Comparison of ENCODE assay signal across 8 cellular contexts in the genomic region with DNA sequence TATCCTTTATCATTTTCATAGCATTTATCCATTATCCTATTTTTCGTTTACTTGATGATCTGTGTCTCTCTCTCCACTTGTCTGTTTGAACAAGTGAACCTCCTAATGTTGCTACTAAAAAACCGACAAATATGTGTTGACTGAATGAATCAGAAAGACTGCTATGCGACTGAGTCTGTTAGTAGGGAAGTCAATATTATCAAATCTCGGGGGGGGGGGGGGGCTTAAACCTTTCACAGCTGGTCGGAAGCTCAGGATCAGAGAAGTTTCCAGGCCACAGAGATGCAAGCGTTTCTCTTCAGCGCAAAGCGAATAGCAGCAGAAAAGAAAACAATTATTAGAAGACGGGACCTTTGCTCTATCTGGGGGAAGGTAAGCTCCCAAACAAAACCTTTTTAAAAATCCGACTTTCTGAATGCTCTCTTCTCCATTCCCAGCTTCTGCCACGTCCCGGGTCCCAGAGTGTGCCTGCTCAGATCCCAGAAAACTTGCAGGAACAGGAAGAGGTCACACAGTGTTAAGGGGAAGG. TPM values are rescaled to one million over a fixed set of nuclear protein-coding genes. Genes with fewer than 3 reads are reported as not detected.
DNase-seq lines count a peak whose midpoint lies in the region; ATAC-seq, FAIRE-seq and TF ChIP-seq lines count a peak whose summit lies in the region.

No MANE protein-coding gene starts in this region.

- peaks cover 3% of the 10 kb centered on the region for H3K9me3 Mint-ChIP-seq in neural crest cell

- TF ChIP-seq POLR2A in H1 (IDR thresholded peaks at IDR 0.05; ENCODE audit: control extremely low read depth in 1 of 2, low read depth in 2 of 2, low read length in 2 of 2): no peak

- no peak overlapping the region for H3K4ac ChIP-seq in H1 (replicated peaks; ENCODE audit: insufficient read length, low read depth, low read length)

- no peak for TF ChIP-seq CTCF in OCI-LY7 (conservative IDR thresholded peaks at IDR 0.05; ENCODE audit: low read length)
- no peak for TF ChIP-seq CTCF in H1 (IDR thresholded peaks at IDR 0.05; ENCODE audit: control extremely low read depth in 1 of 3, insufficient read depth in 1 of 3, low read depth in 1 of 3, low read length in 3 of 3)
- TF ChIP-seq CTCF in neural crest cell (conservative IDR thresholded peaks at IDR 0.05): no peak

- DNase-seq in ELR (ENCODE audit: low read depth) (peak; percentile 64), OCI-LY7 (ENCODE audit: low spot score) (peak; percentile 25), H1 (ENCODE audit: low read depth in 1 of 2, low spot score in 2 of 2) (no peak), neural crest cell (ENCODE audit: low read depth, low spot score) (no peak)

- H3K79me2 ChIP-seq in OCI-LY7 (ENCODE audit: insufficient read depth, low read depth, low read length) (peaks cover 37% of the 10 kb centered on the region), H1 (ENCODE audit: control insufficient read depth in 1 of 2, insufficient read depth in 2 of 2, low read length in 2 of 2) (peaks cover 0 to 33% of the 10 kb centered on the region in 2 experiments; a peak in 3 of 4 replicates)

- 3% methylated on average over 12 of the region's 12 CpGs; no CpG with 5 or more reads in 1 of the 2 experiments for WGBS in H1 (ENCODE audit: extremely low coverage in 1 of 2, insufficient coverage in 1 of 2, insufficient read length in 1 of 2, insufficient replicate concordance in 2 of 2, low coverage in 1 of 2, low lambda C conversion rate in 2 of 2, missing lambda C conversion rate in 1 of 2), 2 experiments

- peaks cover 32% of the 10 kb centered on the region for H3K4me1 Mint-ChIP-seq in neural crest cell

- H3K23me2 ChIP-seq in H1 (ENCODE audit: low read depth, low read length): 0 out of 2 replicates have a peak, but pooled peaks cover 6% of the 10 kb centered on the region

- H3K27me3 ChIP-seq in H1 (replicated peaks in 1 of 4; ENCODE audit: control insufficient read depth in 3 of 4, extremely low read depth in 1 of 4, insufficient read depth in 3 of 4, low read length in 3 of 4): peaks cover 0 to 8% (median 6%) of the 10 kb centered on the region in 4 experiments; a peak in 5 of 7 replicates

- no peak overlapping the region for H3K18ac ChIP-seq in H1 (ENCODE audit: extremely low read depth, low read length)

- POLR2A ChIA-PET in OCI-LY7 (lab: Charles Lee): interaction anchor here (0.6 to 2.8 kb wide), 10 partner anchors 14 to 757 kb away, joined by 3 to 16 read pairs (median 4); no protein-coding TSS in a partner anchor
- POLR2A ChIA-PET in H1 (lab: Charles Lee; ENCODE audit: partially characterized antibody): interaction anchor here (0.6 to 1.1 kb wide), 4 partner anchors 9 to 438 kb away, joined by 3 to 5 read pairs (median 3); no protein-coding TSS in a partner anchor

- H3K4me1 ChIP-seq in OCI-LY7 (ENCODE audit: insufficient read depth, low read length, poor library complexity, severe bottlenecking) (peaks cover 27% of the 10 kb centered on the region), H1 (replicated peaks in 1 of 4; ENCODE audit: control insufficient read depth in 3 of 4, insufficient read depth in 4 of 4, low read length in 3 of 4) (peaks cover 0 to 4% (median 0%) of the 10 kb centered on the region in 4 experiments; a peak in 1 of 7 replicates)

- TF ChIP-seq RAD21 in H1 (IDR thresholded peaks at IDR 0.05 in 1 of 2, conservative IDR thresholded peaks at IDR 0.05 in 1 of 2; ENCODE audit: low read depth in 2 of 2, low read length in 2 of 2): no peak

- H2BK120ac ChIP-seq in H1 (replicated peaks; ENCODE audit: low read depth, low read length): no peak overlapping the region

- peak overlapping the region; percentile 100 for H3K27ac Mint-ChIP-seq in neural crest cell (ENCODE audit: unreplicated experiment)

- H3K27ac ChIP-seq in OCI-LY7 (ENCODE audit: low read depth, low read length, poor library complexity, severe bottlenecking) (peak overlapping the region; percentile 88), H1 (ENCODE audit: low read depth, low read length) (peak overlapping the region; percentile 91)

- peak overlapping the region; percentile 83 to 98 (median 86) for H3K9ac ChIP-seq in H1 (replicated peaks in 1 of 4; ENCODE audit: extremely low read depth in 1 of 4, low read depth in 3 of 4, low read length in 3 of 4)

- peaks cover 8% of the 10 kb centered on the region; the same call in 1 of the 2 replicates for H3K9me3 ChIP-seq in OCI-LY7 (ENCODE audit: low read length)
- H3K9me3 ChIP-seq in H1 (ENCODE audit: insufficient read depth in 2 of 2, low read depth in 1 of 2, low read length in 1 of 2): no peaks in the 10 kb centered on the region

- no peak overlapping the region for H3K56ac ChIP-seq in H1 (replicated peaks; ENCODE audit: insufficient read length, low read depth, low read length)

- peaks cover 28% of the 10 kb centered on the region for H3K36me3 Mint-ChIP-seq in neural crest cell (ENCODE audit: low read depth)

- H2AFZ ChIP-seq in OCI-LY7 (ENCODE audit: low read length) (peak overlapping the region; percentile 94), H1 (ENCODE audit: low read length) (peak overlapping the region; percentile 96)

- no peaks in the 10 kb centered on the region for H3K9me2 ChIP-seq in OCI-LY7 (ENCODE audit: insufficient read depth, low read length)

- no peaks in the 10 kb centered on the region for H3K27me3 Mint-ChIP-seq in neural crest cell (ENCODE audit: low read depth)

- peak overlapping the region; percentile 68 for H4K91ac ChIP-seq in H1 (replicated peaks; ENCODE audit: insufficient read length, low read length)

- H4K8ac ChIP-seq in H1 (ENCODE audit: extremely low read depth, insufficient read depth, low read length): peak overlapping the region; percentile 90; the same call in 1 of the 2 replicates

- no peak overlapping the region for H2BK15ac ChIP-seq in H1 (ENCODE audit: low read length)

- peak overlapping the region; percentile 96 for H3K4me3 ChIP-seq in OCI-LY7 (ENCODE audit: low read depth, low read length, poor library complexity, severe bottlenecking)
- peak overlapping the region; percentile 93 to 97 (median 96) for H3K4me3 ChIP-seq in H1 (ENCODE audit: extremely low read depth in 1 of 4, insufficient read depth in 2 of 4, low read depth in 3 of 4, low read length in 4 of 4)

- CTCF ChIA-PET in OCI-LY7 (lab: Charles Lee; ENCODE audit: unreplicated experiment): interaction anchor here (0.7 to 0.9 kb wide), 2 partner anchors 11 to 1613 kb away, joined by 3 to 4 read pairs; no protein-coding TSS in a partner anchor
- CTCF ChIA-PET in H1 (lab: Charles Lee; ENCODE audit: partially characterized antibody): interaction anchor here (1.0 kb wide), 1 partner anchor 12 kb away, joined by 3 read pairs; no protein-coding TSS in a partner anchor

- H4K5ac ChIP-seq in H1 (ENCODE audit: insufficient read length, low read depth, low read length): peak overlapping the region; percentile 87

- H3K36me3 ChIP-seq in OCI-LY7 (ENCODE audit: insufficient read depth, low read length) (peaks cover 36% of the 10 kb centered on the region), H1 (ENCODE audit: control insufficient read depth in 2 of 4, insufficient read depth in 4 of 4, low read length in 3 of 4) (peaks cover 1 to 22% (median 11%) of the 10 kb centered on the region in 4 experiments; a peak in 7 of 8 replicates)

- intact Hi-C loops in OCI-LY7 (cut with micrococcal nuclease; ENCODE audit: unreplicated experiment): loop anchor here (1.0 to 10.0 kb wide), 5 partner anchors 521 to 1746 kb away; partner anchors contain the start of genes ARSK, CHD1, RFESD and RGMB

- no peak overlapping the region for H2BK20ac ChIP-seq in H1 (ENCODE audit: low read length)

- H3K79me1 ChIP-seq in H1 (ENCODE audit: low read depth, low read length): no peaks in the 10 kb centered on the region

- H2AK5ac ChIP-seq in H1 (ENCODE audit: low read depth, low read length): no peak overlapping the region

- peak overlapping the region; percentile 77; the same call in 1 of the 2 replicates for H2BK5ac ChIP-seq in H1 (ENCODE audit: low read depth, low read length)

- H3K4me3 Mint-ChIP-seq in neural crest cell: peak overlapping the region; percentile 95

- FAIRE-seq in H1 (lab: Jason Lieb, UNC): no peak

- H3K23ac ChIP-seq in H1 (ENCODE audit: insufficient read length): no peak overlapping the region

- H3K4me2 ChIP-seq in OCI-LY7 (ENCODE audit: low read length) (peak overlapping the region; percentile 82), H1 (ENCODE audit: insufficient read depth in 1 of 2, low read depth in 2 of 2, low read length in 2 of 2) (peak overlapping the region; percentile 68 to 77)

- ATAC-seq in GM18498 (IDR thresholded peaks at IDR 0.05; ENCODE audit: unreplicated experiment): no peak
- ATAC-seq in HG02763 (IDR thresholded peaks at IDR 0.05; ENCODE audit: unreplicated experiment): no peak
- ATAC-seq in GM19397 (IDR thresholded peaks at IDR 0.05; ENCODE audit: unreplicated experiment): no peak
- ATAC-seq in GM18517 (IDR thresholded peaks at IDR 0.05; ENCODE audit: unreplicated experiment): no peak

- no peaks in the 10 kb centered on the region for H4K20me1 ChIP-seq in OCI-LY7 (ENCODE audit: insufficient read depth, low read length)
- no peaks in the 10 kb centered on the region for H4K20me1 ChIP-seq in H1 (replicated peaks in 1 of 2; ENCODE audit: control insufficient read depth in 1 of 2, insufficient read depth in 2 of 2, low read length in 2 of 2)

- TF ChIP-seq EP300 in H1 (IDR thresholded peaks at IDR 0.05; ENCODE audit: borderline replicate concordance in 1 of 2, low read depth in 2 of 2, low read length in 2 of 2): no peak

- BruUV-seq in OCI-LY7 (replicated peaks; lab: Mats Ljungman, UMichigan): TSS peak; percentile 88

- H2BK12ac ChIP-seq in H1 (ENCODE audit: low read depth, low read length): no peak overlapping the region

- no peak overlapping the region for H3K14ac ChIP-seq in H1 (ENCODE audit: insufficient read length)

RNA-seq across cellular contexts. Expression of gene RIOK2, which starts 0.4 kb away (rescaled TPM):
- total RNA-seq in OCI-LY7 (2014; rRNA removed; shearing (Covaris generic)): 21.9 and 44.7 TPM in 2 replicates
- total RNA-seq in OCI-LY7 (2022) (40.2 and 41.3 TPM in 2 replicates), neural crest cell (33.4 and 34.2 TPM in 2 replicates)
- total RNA-seq in H1 (2021; fragmentation: NEBNext Ultra II Directional; extraction: Animal tissue kit (Norgen Biotek cat#: 25700)): 35.0 and 35.8 TPM in 2 replicates
- polyA plus RNA-seq in H1 (2011; rRNA removed): 2.7 and 5.4 TPM in 2 replicates
- 8.2 TPM for polyA plus RNA-seq in H1 (2011; cell fraction: cytosol; rRNA removed)
- 7.7 TPM for polyA plus RNA-seq in H1 (2011; cell fraction: nucleus; rRNA removed)
- polyA plus RNA-seq in H1 (2012, experiment 1 of 2): 18.6 to 39.7 TPM (median 24.2 TPM) in 4 replicates
- polyA plus RNA-seq in H1 (2012, experiment 2 of 2): 0.97 TPM
- polyA plus RNA-seq in H1 (2013, experiment 1 of 2): 19.2 TPM
- polyA plus RNA-seq in H1 (2013, experiment 2 of 2): 23.2 TPM
- polyA minus RNA-seq in H1 (2011; rRNA and poly(A)+ RNA removed): 12.8 and 19.1 TPM in 2 replicates
- 12.8 TPM for polyA minus RNA-seq in H1 (2011; cell fraction: cytosol; rRNA and poly(A)+ RNA removed)
- 37.9 TPM for polyA minus RNA-seq in H1 (2011; cell fraction: nucleus; rRNA and poly(A)+ RNA removed)

RNA-seq across cellular contexts. Expression of gene LIX1, which starts 40.2 kb away (rescaled TPM):
- 0.18 and 0.44 TPM in 2 replicates for total RNA-seq in OCI-LY7 (2014; rRNA removed; shearing (Covaris generic))
- total RNA-seq in OCI-LY7 (2022): not detected in 2 replicates
- total RNA-seq in H1 (2021; fragmentation: NEBNext Ultra II Directional; extraction: Animal tissue kit (Norgen Biotek cat#: 25700)): 0.26 and 0.33 TPM in 2 replicates
- 0.39 and 0.45 TPM in 2 replicates for polyA plus RNA-seq in H1 (2011; rRNA removed)
- 0.66 TPM for polyA plus RNA-seq in H1 (2011; cell fraction: cytosol; rRNA removed)
- polyA plus RNA-seq in H1 (2011; cell fraction: nucleus; rRNA removed): 0.37 TPM
- 0.39 to 1.1 TPM (median 0.57 TPM) in 4 replicates for polyA plus RNA-seq in H1 (2012, experiment 1 of 2)
- 0.21 TPM for polyA plus RNA-seq in H1 (2012, experiment 2 of 2)
- 0.10 TPM for polyA plus RNA-seq in H1 (2013, experiment 1 of 2)
- 0.09 TPM for polyA plus RNA-seq in H1 (2013, experiment 2 of 2)
- polyA minus RNA-seq in H1 (2011; rRNA and poly(A)+ RNA removed): 1.3 and 1.4 TPM in 2 replicates
- 0.73 TPM for polyA minus RNA-seq in H1 (2011; cell fraction: cytosol; rRNA and poly(A)+ RNA removed)
- 0.50 TPM for polyA minus RNA-seq in H1 (2011; cell fraction: nucleus; rRNA and poly(A)+ RNA removed)
- 19.1 and 19.7 TPM in 2 replicates for total RNA-seq in neural crest cell

Comparison
In these comparisons a context has a peak if more than half of its experiments do, and no peak if none do; other contexts are left out.
1. DNase-seq: peak in ELR (single experiment) and OCI-LY7 (single experiment); none in H1 (0 of 2) and neural crest cell (single experiment).
2. RNA of gene LIX1, which starts 40.2 kb away (total RNA-seq): 19.1 to 19.7 TPM in neural crest cell; 0.18 to 0.44 TPM in OCI-LY7 and 0.26 to 0.33 TPM in H1; every median in the first group is over 10 times any median in the second.